1 cellular context compared by ENCODE assay signal in the genomic region with DNA sequence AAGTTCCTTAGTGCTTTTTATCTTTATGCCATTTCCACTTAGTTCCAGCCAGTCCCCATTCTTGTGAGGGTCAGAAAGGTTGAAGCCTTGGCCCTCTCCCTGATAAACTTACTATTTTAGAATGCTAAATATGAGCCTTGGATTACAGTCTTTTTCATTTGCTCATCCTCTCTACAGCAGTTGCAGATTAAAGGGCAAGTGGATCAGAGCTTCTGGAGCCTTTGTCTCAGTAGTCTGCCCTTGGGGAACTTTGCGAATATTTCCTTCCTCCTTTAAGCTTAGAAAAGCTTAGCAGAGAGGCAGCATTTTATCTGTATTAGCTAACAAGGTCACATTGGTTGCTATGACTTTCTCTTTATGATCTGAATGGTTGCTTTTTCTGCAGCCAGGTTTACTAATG.
TF ChIP-seq lines count a peak whose summit lies in the region.

No MANE protein-coding gene starts in this region.

TF ChIP-seq in K562, 482 proteins besides CTCF, POLR2A, EP300 and RAD21 (continued from another document):
- TF ChIP-seq, protein P1, sequence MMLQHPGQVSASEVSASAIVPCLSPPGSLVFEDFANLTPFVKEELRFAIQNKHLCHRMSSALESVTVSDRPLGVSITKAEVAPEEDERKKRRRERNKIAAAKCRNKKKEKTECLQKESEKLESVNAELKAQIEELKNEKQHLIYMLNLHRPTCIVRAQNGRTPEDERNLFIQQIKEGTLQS (IDR thresholded peaks at IDR 0.05) = no peak
- TF ChIP-seq, protein P1 (CRISPR knock-in tag; conservative IDR thresholded peaks at IDR 0.05) = no peak
